ENCODE assay signal across 1 cellular context in the genomic region with DNA sequence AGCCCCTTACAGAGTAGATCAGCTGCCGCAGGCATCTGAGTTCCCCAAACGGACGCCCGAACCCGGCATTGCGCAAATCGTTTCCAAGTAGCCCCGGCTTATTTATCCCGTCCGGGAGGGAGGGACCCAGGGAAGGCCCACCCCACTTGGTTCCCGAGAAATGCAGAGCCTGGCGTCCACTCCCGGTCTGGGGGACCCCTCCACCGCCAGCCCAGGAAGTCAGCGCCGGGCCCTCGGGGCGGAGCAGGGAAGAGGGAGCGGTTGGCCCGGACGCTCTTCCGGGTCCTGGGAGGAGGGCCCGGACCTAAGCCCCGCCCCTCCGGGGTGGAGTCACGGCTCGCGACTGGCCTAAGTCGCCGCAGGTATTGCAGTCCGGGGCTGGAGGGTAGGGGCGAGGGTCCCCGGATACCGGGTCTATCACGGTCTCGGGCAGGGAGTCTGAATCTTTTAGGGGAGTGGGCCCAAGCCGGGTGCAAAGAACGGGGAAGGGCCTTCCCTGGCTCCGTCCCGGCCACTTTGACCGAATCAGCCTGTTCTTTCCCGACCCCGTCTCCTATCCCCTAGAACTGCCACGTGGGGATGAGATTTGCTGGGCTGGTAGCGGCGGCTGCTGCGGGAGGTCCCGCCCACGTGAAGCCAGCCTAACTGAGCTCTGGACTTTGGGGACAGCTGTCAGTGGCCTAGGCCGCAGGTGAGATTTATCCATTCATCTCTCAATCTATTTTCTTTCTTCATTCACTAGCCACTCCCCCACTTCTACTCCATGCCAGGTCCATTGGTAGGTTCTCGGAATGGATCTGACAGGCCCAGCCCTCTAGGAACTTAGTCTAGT.
TF ChIP-seq lines count a peak whose summit lies in the region.

A gene with protein sequence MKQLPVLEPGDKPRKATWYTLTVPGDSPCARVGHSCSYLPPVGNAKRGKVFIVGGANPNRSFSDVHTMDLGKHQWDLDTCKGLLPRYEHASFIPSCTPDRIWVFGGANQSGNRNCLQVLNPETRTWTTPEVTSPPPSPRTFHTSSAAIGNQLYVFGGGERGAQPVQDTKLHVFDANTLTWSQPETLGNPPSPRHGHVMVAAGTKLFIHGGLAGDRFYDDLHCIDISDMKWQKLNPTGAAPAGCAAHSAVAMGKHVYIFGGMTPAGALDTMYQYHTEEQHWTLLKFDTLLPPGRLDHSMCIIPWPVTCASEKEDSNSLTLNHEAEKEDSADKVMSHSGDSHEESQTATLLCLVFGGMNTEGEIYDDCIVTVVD (plus strand): TSS at position 327 of the 832 bp plus-strand sequence. CDS start 2,472 bp downstream, outside the sequence.

TF ChIP-seq in HepG2, 621 proteins besides CTCF, POLR2A, EP300 and RAD21 (continued from another document and continues in another):
- TF ChIP-seq RNF219 (CRISPR knock-in tag; IDR thresholded peaks at IDR 0.05) (0 out of 2 replicates have a peak, but pooled peaks have one; percentile 64), SOX5 (CRISPR knock-in tag; IDR thresholded peaks at IDR 0.05; ENCODE audit: borderline replicate concordance) (peak; percentile 58; the same call in 1 of the 2 replicates), CBX1 (IDR thresholded peaks at IDR 0.05; ENCODE audit: low read depth) (peak; percentile 66), SNRNP70 (IDR thresholded peaks at IDR 0.05; ENCODE audit: low read depth, low read length) (no peak), ZNF251 (CRISPR knock-in tag; IDR thresholded peaks at IDR 0.05) (no peak), MNT (IDR thresholded peaks at IDR 0.05) (peak; percentile 80), BRD4 (CRISPR knock-in tag; IDR thresholded peaks at IDR 0.05) (0 out of 2 replicates have a peak, but pooled peaks have one; percentile 6), ZNF446 (CRISPR knock-in tag; IDR thresholded peaks at IDR 0.05) (no peak), EEA1 (CRISPR knock-in tag; IDR thresholded peaks at IDR 0.05; ENCODE audit: borderline replicate concordance) (no peak), ZNF12 (CRISPR knock-in tag; IDR thresholded peaks at IDR 0.05) (peak; percentile 17; the same call in 1 of the 2 replicates), ZNF607 (CRISPR knock-in tag; IDR thresholded peaks at IDR 0.05; ENCODE audit: borderline replicate concordance) (peak; percentile 87; the same call in 1 of the 2 replicates), ZFAT (CRISPR knock-in tag; conservative IDR thresholded peaks at IDR 0.05) (no peak), ZNF230 (CRISPR knock-in tag; IDR thresholded peaks at IDR 0.05) (0 out of 2 replicates have a peak, but pooled peaks have one; percentile 40), ZNF383 (CRISPR knock-in tag; IDR thresholded peaks at IDR 0.05; ENCODE audit: borderline replicate concordance) (peak; percentile 6; the same call in 1 of the 2 replicates), GZF1 (CRISPR knock-in tag; IDR thresholded peaks at IDR 0.05) (peak; percentile 62; the same call in 1 of the 2 replicates), ZNF350 (CRISPR knock-in tag; IDR thresholded peaks at IDR 0.05; ENCODE audit: borderline replicate concordance, low read depth) (peak; percentile 86), NFATC3 (CRISPR knock-in tag; IDR thresholded peaks at IDR 0.05) (peak; percentile 30; the same call in 1 of the 2 replicates), RFXAP (CRISPR knock-in tag; IDR thresholded peaks at IDR 0.05; ENCODE audit: borderline replicate concordance) (peak; percentile 33; the same call in 1 of the 2 replicates), REPIN1 (CRISPR knock-in tag; IDR thresholded peaks at IDR 0.05; ENCODE audit: borderline replicate concordance, low read depth) (peak; percentile 50; the same call in 1 of the 2 replicates), ATF1 (CRISPR knock-in tag; IDR thresholded peaks at IDR 0.05) (no peak), HOXD1 (CRISPR knock-in tag; IDR thresholded peaks at IDR 0.05) (0 out of 2 replicates have a peak, but pooled peaks have one; percentile 39), SKI (IDR thresholded peaks at IDR 0.05; ENCODE audit: partially characterized antibody) (no peak), ZNF543 (CRISPR knock-in tag; IDR thresholded peaks at IDR 0.05) (peak; percentile 52; the same call in 1 of the 2 replicates), ZNF484 (CRISPR knock-in tag; IDR thresholded peaks at IDR 0.05; ENCODE audit: borderline replicate concordance, low read depth) (no peak), ZNF747 (CRISPR knock-in tag; IDR thresholded peaks at IDR 0.05; ENCODE audit: borderline replicate concordance) (no peak), POLR2AphosphoS5 (IDR thresholded peaks at IDR 0.05; ENCODE audit: low read depth, low read length) (peak; percentile 92), SAP130 (CRISPR knock-in tag; IDR thresholded peaks at IDR 0.05; ENCODE audit: low read depth) (peak; percentile 88), ZNF777 (CRISPR knock-in tag; IDR thresholded peaks at IDR 0.05) (no peak), ELF3 (CRISPR knock-in tag; IDR thresholded peaks at IDR 0.05) (peak; percentile 87), MBD4 (IDR thresholded peaks at IDR 0.05; ENCODE audit: borderline replicate concordance, low read length) (no peak), ZSCAN30 (CRISPR knock-in tag; IDR thresholded peaks at IDR 0.05) (peak; percentile 91; the same call in 1 of the 2 replicates), FOXA1 (IDR thresholded peaks at IDR 0.05) (no peak), FOXA1 (CRISPR knock-in tag; IDR thresholded peaks at IDR 0.05) (no peak), ERF (CRISPR knock-in tag; IDR thresholded peaks at IDR 0.05) (peak; percentile 69; the same call in 1 of the 2 replicates), TP53 (CRISPR knock-in tag; conservative IDR thresholded peaks at IDR 0.05) (no peak), CREB1 (IDR thresholded peaks at IDR 0.05) (no peak), CREB1 (CRISPR knock-in tag; IDR thresholded peaks at IDR 0.05) (no peak; the same call in 1 of the 2 replicates), TBX2 (CRISPR knock-in tag; IDR thresholded peaks at IDR 0.05; ENCODE audit: borderline replicate concordance) (peak; percentile 24; the same call in 1 of the 2 replicates), KDM3A (CRISPR knock-in tag; IDR thresholded peaks at IDR 0.05; ENCODE audit: low read depth) (0 out of 2 replicates have a peak, but pooled peaks have one; percentile 27)
- TF ChIP-seq, protein P1, sequence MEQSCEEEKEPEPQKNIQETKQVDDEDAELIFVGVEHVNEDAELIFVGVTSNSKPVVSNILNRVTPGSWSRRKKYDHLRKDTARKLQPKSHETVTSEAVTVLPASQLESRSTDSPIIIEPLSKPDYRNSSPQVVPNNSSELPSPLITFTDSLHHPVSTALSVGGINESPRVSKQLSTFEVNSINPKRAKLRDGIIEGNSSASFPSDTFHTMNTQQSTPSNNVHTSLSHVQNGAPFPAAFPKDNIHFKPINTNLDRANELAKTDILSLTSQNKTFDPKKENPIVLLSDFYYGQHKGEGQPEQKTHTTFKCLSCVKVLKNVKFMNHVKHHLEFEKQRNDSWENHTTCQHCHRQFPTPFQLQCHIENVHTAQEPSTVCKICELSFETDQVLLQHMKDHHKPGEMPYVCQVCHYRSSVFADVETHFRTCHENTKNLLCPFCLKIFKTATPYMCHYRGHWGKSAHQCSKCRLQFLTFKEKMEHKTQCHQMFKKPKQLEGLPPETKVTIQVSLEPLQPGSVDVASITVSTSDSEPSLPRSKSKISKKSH (CRISPR knock-in tag; IDR thresholded peaks at IDR 0.05; ENCODE audit: borderline replicate concordance) = peak; percentile 70; the same call in 1 of the 2 replicates
- TF ChIP-seq, protein P2, sequence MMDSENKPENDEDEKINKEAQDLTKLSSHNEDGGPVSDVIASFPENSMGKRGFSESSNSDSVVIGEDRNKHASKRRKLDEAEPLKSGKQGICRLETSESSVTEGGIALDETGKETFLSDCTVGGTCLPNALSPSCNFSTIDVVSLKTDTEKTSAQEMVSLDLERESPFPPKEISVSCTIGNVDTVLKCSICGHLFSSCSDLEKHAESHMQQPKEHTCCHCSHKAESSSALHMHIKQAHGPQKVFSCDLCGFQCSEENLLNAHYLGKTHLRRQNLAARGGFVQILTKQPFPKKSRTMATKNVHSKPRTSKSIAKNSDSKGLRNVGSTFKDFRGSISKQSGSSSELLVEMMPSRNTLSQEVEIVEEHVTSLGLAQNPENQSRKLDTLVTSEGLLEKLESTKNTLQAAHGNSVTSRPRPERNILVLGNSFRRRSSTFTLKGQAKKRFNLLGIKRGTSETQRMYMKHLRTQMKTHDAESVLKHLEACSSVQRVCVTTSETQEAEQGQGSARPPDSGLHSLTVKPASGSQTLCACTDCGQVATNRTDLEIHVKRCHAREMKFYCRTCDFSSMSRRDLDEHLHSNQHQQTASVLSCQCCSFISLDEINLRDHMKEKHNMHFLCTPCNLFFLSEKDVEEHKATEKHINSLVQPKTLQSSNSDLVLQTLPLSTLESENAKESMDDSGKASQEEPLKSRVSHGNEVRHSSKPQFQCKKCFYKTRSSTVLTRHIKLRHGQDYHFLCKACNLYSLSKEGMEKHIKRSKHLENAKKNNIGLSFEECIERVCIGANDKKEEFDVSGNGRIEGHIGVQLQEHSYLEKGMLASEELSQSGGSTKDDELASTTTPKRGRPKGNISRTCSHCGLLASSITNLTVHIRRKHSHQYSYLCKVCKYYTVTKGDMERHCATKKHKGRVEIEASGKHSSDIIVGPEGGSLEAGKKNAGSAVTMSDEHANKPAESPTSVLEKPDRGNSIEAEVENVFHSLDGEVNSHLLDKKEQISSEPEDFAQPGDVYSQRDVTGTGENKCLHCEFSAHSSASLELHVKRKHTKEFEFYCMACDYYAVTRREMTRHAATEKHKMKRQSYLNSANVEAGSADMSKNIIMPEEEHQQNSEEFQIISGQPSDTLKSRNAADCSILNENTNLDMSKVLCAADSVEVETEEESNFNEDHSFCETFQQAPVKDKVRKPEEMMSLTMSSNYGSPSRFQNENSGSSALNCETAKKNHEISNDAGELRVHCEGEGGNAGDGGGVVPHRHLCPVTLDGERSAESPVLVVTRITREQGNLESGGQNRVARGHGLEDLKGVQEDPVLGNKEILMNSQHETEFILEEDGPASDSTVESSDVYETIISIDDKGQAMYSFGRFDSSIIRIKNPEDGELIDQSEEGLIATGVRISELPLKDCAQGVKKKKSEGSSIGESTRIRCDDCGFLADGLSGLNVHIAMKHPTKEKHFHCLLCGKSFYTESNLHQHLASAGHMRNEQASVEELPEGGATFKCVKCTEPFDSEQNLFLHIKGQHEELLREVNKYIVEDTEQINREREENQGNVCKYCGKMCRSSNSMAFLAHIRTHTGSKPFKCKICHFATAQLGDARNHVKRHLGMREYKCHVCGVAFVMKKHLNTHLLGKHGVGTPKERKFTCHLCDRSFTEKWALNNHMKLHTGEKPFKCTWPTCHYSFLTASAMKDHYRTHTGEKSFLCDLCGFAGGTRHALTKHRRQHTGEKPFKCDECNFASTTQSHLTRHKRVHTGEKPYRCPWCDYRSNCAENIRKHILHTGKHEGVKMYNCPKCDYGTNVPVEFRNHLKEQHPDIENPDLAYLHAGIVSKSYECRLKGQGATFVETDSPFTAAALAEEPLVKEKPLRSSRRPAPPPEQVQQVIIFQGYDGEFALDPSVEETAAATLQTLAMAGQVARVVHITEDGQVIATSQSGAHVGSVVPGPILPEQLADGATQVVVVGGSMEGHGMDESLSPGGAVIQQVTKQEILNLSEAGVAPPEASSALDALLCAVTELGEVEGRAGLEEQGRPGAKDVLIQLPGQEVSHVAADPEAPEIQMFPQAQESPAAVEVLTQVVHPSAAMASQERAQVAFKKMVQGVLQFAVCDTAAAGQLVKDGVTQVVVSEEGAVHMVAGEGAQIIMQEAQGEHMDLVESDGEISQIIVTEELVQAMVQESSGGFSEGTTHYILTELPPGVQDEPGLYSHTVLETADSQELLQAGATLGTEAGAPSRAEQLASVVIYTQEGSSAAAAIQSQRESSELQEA (CRISPR knock-in tag; IDR thresholded peaks at IDR 0.05; ENCODE audit: not compliant biosample characterization) = peak; percentile 54
- TF ChIP-seq, protein P3, sequence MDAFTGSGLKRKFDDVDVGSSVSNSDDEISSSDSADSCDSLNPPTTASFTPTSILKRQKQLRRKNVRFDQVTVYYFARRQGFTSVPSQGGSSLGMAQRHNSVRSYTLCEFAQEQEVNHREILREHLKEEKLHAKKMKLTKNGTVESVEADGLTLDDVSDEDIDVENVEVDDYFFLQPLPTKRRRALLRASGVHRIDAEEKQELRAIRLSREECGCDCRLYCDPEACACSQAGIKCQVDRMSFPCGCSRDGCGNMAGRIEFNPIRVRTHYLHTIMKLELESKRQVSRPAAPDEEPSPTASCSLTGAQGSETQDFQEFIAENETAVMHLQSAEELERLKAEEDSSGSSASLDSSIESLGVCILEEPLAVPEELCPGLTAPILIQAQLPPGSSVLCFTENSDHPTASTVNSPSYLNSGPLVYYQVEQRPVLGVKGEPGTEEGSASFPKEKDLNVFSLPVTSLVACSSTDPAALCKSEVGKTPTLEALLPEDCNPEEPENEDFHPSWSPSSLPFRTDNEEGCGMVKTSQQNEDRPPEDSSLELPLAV (CRISPR knock-in tag; conservative IDR thresholded peaks at IDR 0.05; ENCODE audit: low read depth) = no peak
- TF ChIP-seq, protein P4, sequence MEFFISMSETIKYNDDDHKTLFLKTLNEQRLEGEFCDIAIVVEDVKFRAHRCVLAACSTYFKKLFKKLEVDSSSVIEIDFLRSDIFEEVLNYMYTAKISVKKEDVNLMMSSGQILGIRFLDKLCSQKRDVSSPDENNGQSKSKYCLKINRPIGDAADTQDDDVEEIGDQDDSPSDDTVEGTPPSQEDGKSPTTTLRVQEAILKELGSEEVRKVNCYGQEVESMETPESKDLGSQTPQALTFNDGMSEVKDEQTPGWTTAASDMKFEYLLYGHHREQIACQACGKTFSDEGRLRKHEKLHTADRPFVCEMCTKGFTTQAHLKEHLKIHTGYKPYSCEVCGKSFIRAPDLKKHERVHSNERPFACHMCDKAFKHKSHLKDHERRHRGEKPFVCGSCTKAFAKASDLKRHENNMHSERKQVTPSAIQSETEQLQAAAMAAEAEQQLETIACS (CRISPR knock-in tag; IDR thresholded peaks at IDR 0.05) = 0 out of 2 replicates have a peak, but pooled peaks have one; percentile 16
